Comparison of ENCODE assay signal across 8 cellular contexts in the genomic region with DNA sequence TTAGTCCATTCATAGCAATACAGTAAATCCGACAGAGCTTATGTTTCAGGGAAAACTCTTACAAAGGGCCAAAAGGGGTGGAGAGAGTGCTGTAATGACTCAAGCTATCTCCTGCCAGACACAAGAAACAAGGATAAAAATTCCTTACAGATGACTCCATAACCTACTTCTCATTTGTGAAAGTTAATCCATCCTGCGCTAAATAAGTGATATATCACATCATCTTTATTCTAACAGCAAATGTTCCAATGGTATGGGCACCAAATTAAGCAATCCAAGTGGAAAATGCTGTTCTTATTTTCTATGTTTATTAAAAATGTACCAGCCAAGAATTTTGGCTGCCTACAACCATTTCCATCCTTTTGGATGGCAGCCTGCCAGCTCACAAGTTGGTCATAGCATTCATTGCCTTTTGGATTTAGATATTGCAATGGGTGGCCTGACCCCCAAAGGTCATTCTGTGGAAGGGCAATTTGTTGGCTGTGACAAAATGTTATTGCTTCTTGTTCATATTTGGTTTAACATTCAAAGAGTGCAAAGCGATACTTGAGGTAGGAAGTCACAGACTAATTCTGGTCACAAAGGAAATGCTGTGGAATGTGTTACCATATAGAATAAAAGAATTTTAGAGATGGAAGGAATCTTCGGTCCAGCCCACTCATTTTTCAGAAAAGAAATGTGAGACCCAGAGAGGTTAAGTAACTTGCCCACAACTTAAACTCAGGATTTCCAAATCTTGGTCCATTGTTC. TPM values are rescaled to one million over a fixed set of nuclear protein-coding genes. Genes with fewer than 3 reads are reported as not detected.
A peak's percentile ranks its signal among the peaks of the same experiment; 100 is the strongest.
DNase-seq lines count a peak whose midpoint lies in the region; ATAC-seq lines count a peak whose summit lies in the region.

No MANE protein-coding gene starts in this region.

- H3K9me3 ChIP-seq in GM23248 (ENCODE audit: low read depth) (no peaks in the 10 kb centered on the region), skeletal muscle satellite cell (replicated peaks; ENCODE audit: low read length) (no peaks in the 10 kb centered on the region)

- H3K4me1 ChIP-seq in GM23248 (ENCODE audit: insufficient read depth) (peaks cover 49% of the 10 kb centered on the region), skeletal muscle satellite cell (ENCODE audit: control insufficient read depth, insufficient read depth, low read length) (peaks cover 43% of the 10 kb centered on the region)

- peak; percentile 98 for DNase-seq in A172 (ENCODE audit: low spot score)
- peak; percentile 96 for DNase-seq in GM23248
- DNase-seq in T1000 (lab: John Stamatoyannopoulos, UW), result peak; percentile 45
- peak in 40 of 42 donors; percentile 23 to 91 (median 68) for DNase-seq in head of caudate nucleus
- no peak for DNase-seq in NCI-H526 treated with DMSO at 0.1 percent for 48 hours (lab: John Stamatoyannopoulos, UW)
- DNase-seq in NCI-H187 treated with DMSO at 0.1 percent for 48 hours (lab: John Stamatoyannopoulos, UW), result no peak

- intact Hi-C loops in head of caudate nucleus (cut with DNase I), result loop anchor here (5.0 to 10.0 kb wide), 4 partner anchors 101 to 319 kb away; a partner anchor contains a TSS

- H3K9ac ChIP-seq in GM23248, result peak overlapping the region; percentile 45
- peak overlapping the region; percentile 68 for H3K9ac ChIP-seq in skeletal muscle satellite cell (ENCODE audit: low read depth, low read length)

- peak overlapping the region; percentile 76 for H3K4me2 ChIP-seq in GM23248 (ENCODE audit: unreplicated experiment)
- peak overlapping the region; percentile 81 for H3K4me2 ChIP-seq in skeletal muscle satellite cell (ENCODE audit: low read length)

- peak overlapping the region; percentile 94 for H3K27ac ChIP-seq in GM23248

- no peak overlapping the region for H2AFZ ChIP-seq in GM23248

- WGBS in GM23248 (ENCODE audit: low coverage in 1 of 2, low lambda C conversion rate in 2 of 2, missing lambda C conversion rate in 2 of 2), 2 experiments, result 0 to 1% methylated on average over 4 of the region's 4 CpGs

- H3K79me2 ChIP-seq in GM23248 (ENCODE audit: insufficient read depth), result peaks cover 21% of the 10 kb centered on the region

- in situ Hi-C loops in GM23248 (cut with MboI), result no loop called here

- H3K27me3 ChIP-seq in GM23248 (replicated peaks; ENCODE audit: insufficient read depth) (no peaks in the 10 kb centered on the region), skeletal muscle satellite cell (ENCODE audit: control insufficient read depth, insufficient read depth, low read length) (no peaks in the 10 kb centered on the region)

- H3K36me3 ChIP-seq in GM23248 (ENCODE audit: low read depth) (no peaks in the 10 kb centered on the region), skeletal muscle satellite cell (ENCODE audit: insufficient read depth, low read length) (no peaks in the 10 kb centered on the region)

- no peak for ATAC-seq in GM19463 (IDR thresholded peaks at IDR 0.05; ENCODE audit: unreplicated experiment)

- no peaks in the 10 kb centered on the region for H4K20me1 ChIP-seq in GM23248 (ENCODE audit: insufficient read depth)

- no peaks in the 10 kb centered on the region for H3K9me2 ChIP-seq in GM23248 (ENCODE audit: insufficient read depth)

- peaks cover 62% of the 10 kb centered on the region for H3F3A ChIP-seq in GM23248 (ENCODE audit: insufficient read depth)

- H3K4me3 ChIP-seq in GM23248, result peak overlapping the region; percentile 34
- H3K4me3 ChIP-seq in skeletal muscle satellite cell (ENCODE audit: low read length), result no peak overlapping the region

RNA-seq across cellular contexts. Expression of a gene that starts 2.8 kb away (rescaled TPM):
- total RNA-seq in A172 (2014; rRNA removed; shearing (Covaris generic)), result 129 and 155 TPM in 2 replicates
- total RNA-seq in GM23248 (2014; rRNA removed; shearing (Covaris generic)), result 113 and 125 TPM in 2 replicates
- polyA plus RNA-seq in GM23248 (2016; fragmentation: Nextera tagmentation; extraction: Ambion mirVana), result 35.5 and 40.1 TPM in 2 replicates
- total RNA-seq in skeletal muscle satellite cell (2012; rRNA removed), result 68.6 and 129 TPM in 2 replicates

Comparison
In these comparisons a context has a peak if more than half of its experiments do, and no peak if none do; other contexts are left out.
1. DNase-seq: peak in A172 (single experiment), GM23248 (single experiment), T1000 (single experiment) and head of caudate nucleus (40 of 42); none in NCI-H526 treated with DMSO at 0.1 percent for 48 hours (single experiment) and NCI-H187 treated with DMSO at 0.1 percent for 48 hours (single experiment).